1 cellular context compared by ENCODE assay signal in the genomic region with DNA sequence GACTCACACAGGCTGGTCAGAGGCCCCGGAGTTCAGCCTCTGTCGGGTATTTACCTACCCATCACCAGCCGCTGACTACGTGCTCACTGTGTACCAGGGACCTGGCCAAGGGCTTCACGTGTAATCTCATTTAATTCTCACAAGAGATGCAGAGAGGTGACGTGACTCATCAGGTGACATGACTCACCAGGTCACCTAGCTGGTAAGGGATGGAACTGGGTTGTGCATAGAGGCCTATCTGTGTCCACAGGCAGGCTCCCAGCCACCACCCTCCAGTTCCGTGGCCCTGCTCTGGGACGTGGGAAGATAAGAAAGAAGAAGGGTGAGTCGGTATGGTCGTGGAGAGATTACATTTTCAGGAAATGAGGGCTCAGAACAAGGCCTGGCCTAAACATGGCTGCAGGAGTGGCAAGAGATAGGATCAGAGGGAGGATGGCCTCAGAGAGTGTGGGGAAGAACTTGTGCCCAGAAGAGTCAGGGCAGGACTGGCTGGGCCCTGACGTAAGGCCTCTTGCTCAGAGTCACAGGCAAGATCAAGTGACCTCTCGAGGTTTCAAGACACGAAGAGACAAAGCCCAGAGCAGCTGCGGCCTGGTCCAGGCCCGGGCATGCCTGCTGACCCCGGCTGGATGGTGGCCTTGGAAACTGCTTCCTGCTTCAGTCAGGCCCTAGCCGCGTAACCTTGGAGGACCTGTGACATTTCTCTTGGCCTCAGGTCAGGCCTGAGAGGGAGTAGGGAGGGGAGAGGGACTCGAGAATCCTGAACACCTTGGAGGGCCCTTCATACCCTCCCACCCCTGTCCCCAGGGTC.
TF ChIP-seq lines count a peak whose summit lies in the region.

No MANE protein-coding gene starts in this region.

TF ChIP-seq in K562, 482 proteins besides CTCF, POLR2A, EP300 and RAD21 (continued from another document and continues in another):
- TF ChIP-seq, protein P1, sequence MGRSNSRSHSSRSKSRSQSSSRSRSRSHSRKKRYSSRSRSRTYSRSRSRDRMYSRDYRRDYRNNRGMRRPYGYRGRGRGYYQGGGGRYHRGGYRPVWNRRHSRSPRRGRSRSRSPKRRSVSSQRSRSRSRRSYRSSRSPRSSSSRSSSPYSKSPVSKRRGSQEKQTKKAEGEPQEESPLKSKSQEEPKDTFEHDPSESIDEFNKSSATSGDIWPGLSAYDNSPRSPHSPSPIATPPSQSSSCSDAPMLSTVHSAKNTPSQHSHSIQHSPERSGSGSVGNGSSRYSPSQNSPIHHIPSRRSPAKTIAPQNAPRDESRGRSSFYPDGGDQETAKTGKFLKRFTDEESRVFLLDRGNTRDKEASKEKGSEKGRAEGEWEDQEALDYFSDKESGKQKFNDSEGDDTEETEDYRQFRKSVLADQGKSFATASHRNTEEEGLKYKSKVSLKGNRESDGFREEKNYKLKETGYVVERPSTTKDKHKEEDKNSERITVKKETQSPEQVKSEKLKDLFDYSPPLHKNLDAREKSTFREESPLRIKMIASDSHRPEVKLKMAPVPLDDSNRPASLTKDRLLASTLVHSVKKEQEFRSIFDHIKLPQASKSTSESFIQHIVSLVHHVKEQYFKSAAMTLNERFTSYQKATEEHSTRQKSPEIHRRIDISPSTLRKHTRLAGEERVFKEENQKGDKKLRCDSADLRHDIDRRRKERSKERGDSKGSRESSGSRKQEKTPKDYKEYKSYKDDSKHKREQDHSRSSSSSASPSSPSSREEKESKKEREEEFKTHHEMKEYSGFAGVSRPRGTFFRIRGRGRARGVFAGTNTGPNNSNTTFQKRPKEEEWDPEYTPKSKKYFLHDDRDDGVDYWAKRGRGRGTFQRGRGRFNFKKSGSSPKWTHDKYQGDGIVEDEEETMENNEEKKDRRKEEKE (IDR thresholded peaks at IDR 0.05; ENCODE audit: borderline replicate concordance in 1 of 2, control insufficient read depth in 1 of 2, low read depth in 2 of 2, low read length in 1 of 2) = 0 out of 4 replicates have a peak, but pooled peaks of 1 of the 2 experiments have one; percentile 76
- TF ChIP-seq NRF1 (conservative IDR thresholded peaks at IDR 0.05 in 1 of 2, IDR thresholded peaks at IDR 0.05 in 1 of 2) (peak; percentile 57 to 69), MTF1 (CRISPR knock-in tag; IDR thresholded peaks at IDR 0.05; ENCODE audit: borderline replicate concordance) (peak; percentile 84), ZNF77 (CRISPR knock-in tag; IDR thresholded peaks at IDR 0.05) (no peak), SMC3 (conservative IDR thresholded peaks at IDR 0.05; ENCODE audit: insufficient read depth, low read depth, low read length) (no peak), ZNF3 (CRISPR knock-in tag; IDR thresholded peaks at IDR 0.05) (no peak), TARDBP (IDR thresholded peaks at IDR 0.05) (peak; percentile 97), RBM22 (IDR thresholded peaks at IDR 0.05; ENCODE audit: low read depth, low read length, poor library complexity, severe bottlenecking) (no peak), BRD9 (IDR thresholded peaks at IDR 0.05; ENCODE audit: low read depth, partially characterized antibody) (peak; percentile 91), TBL1XR1 (IDR thresholded peaks at IDR 0.05; ENCODE audit: low read length in 2 of 2) (peak; percentile 93 to 96; a peak in 3 of 4 replicates), SRF (CRISPR knock-in tag; IDR thresholded peaks at IDR 0.05) (peak in 1 of 2 experiments; percentile 10; a peak in 1 of 4 replicates), HDAC1 (IDR thresholded peaks at IDR 0.05) (peak; percentile 79 to 98), RFX5 (IDR thresholded peaks at IDR 0.05; ENCODE audit: low read depth, low read length) (no peak), ZSCAN29 (IDR thresholded peaks at IDR 0.05) (no peak), DMBX1 (CRISPR knock-in tag; IDR thresholded peaks at IDR 0.05; ENCODE audit: borderline replicate concordance) (peak; percentile 99), SREBF1 (IDR thresholded peaks at IDR 0.05; ENCODE audit: borderline replicate concordance, low read depth, low read length) (no peak; the same call in 1 of the 2 replicates), OTX1 (CRISPR knock-in tag; IDR thresholded peaks at IDR 0.05) (peak; percentile 99), NR1H2 (CRISPR knock-in tag; IDR thresholded peaks at IDR 0.05) (no peak), BRCA1 (IDR thresholded peaks at IDR 0.05) (no peak), BRCA1 (CRISPR knock-in tag; IDR thresholded peaks at IDR 0.05) (no peak), MCM7 (IDR thresholded peaks at IDR 0.05) (no peak), PRMT5 (CRISPR knock-in tag; IDR thresholded peaks at IDR 0.05) (no peak)
- TF ChIP-seq, protein P2, sequence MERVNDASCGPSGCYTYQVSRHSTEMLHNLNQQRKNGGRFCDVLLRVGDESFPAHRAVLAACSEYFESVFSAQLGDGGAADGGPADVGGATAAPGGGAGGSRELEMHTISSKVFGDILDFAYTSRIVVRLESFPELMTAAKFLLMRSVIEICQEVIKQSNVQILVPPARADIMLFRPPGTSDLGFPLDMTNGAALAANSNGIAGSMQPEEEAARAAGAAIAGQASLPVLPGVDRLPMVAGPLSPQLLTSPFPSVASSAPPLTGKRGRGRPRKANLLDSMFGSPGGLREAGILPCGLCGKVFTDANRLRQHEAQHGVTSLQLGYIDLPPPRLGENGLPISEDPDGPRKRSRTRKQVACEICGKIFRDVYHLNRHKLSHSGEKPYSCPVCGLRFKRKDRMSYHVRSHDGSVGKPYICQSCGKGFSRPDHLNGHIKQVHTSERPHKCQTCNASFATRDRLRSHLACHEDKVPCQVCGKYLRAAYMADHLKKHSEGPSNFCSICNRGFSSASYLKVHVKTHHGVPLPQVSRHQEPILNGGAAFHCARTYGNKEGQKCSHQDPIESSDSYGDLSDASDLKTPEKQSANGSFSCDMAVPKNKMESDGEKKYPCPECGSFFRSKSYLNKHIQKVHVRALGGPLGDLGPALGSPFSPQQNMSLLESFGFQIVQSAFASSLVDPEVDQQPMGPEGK (CRISPR knock-in tag; IDR thresholded peaks at IDR 0.05; ENCODE audit: borderline replicate concordance) = peak; percentile 93; the same call in 1 of the 2 replicates
- TF ChIP-seq, protein P3, sequence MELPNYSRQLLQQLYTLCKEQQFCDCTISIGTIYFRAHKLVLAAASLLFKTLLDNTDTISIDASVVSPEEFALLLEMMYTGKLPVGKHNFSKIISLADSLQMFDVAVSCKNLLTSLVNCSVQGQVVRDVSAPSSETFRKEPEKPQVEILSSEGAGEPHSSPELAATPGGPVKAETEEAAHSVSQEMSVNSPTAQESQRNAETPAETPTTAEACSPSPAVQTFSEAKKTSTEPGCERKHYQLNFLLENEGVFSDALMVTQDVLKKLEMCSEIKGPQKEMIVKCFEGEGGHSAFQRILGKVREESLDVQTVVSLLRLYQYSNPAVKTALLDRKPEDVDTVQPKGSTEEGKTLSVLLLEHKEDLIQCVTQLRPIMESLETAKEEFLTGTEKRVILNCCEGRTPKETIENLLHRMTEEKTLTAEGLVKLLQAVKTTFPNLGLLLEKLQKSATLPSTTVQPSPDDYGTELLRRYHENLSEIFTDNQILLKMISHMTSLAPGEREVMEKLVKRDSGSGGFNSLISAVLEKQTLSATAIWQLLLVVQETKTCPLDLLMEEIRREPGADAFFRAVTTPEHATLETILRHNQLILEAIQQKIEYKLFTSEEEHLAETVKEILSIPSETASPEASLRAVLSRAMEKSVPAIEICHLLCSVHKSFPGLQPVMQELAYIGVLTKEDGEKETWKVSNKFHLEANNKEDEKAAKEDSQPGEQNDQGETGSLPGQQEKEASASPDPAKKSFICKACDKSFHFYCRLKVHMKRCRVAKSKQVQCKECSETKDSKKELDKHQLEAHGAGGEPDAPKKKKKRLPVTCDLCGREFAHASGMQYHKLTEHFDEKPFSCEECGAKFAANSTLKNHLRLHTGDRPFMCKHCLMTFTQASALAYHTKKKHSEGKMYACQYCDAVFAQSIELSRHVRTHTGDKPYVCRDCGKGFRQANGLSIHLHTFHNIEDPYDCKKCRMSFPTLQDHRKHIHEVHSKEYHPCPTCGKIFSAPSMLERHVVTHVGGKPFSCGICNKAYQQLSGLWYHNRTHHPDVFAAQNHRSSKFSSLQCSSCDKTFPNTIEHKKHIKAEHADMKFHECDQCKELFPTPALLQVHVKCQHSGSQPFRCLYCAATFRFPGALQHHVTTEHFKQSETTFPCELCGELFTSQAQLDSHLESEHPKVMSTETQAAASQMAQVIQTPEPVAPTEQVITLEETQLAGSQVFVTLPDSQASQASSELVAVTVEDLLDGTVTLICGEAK (IDR thresholded peaks at IDR 0.05) = no peak; the same call in 1 of the 2 replicates
- TF ChIP-seq, protein P3 (CRISPR knock-in tag; IDR thresholded peaks at IDR 0.05) = no peak
- TF ChIP-seq, protein P4, sequence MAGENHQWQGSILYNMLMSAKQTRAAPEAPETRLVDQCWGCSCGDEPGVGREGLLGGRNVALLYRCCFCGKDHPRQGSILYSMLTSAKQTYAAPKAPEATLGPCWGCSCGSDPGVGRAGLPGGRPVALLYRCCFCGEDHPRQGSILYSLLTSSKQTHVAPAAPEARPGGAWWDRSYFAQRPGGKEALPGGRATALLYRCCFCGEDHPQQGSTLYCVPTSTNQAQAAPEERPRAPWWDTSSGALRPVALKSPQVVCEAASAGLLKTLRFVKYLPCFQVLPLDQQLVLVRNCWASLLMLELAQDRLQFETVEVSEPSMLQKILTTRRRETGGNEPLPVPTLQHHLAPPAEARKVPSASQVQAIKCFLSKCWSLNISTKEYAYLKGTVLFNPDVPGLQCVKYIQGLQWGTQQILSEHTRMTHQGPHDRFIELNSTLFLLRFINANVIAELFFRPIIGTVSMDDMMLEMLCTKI (IDR thresholded peaks at IDR 0.05; ENCODE audit: partially characterized antibody) = no peak
- TF ChIP-seq, protein P5, sequence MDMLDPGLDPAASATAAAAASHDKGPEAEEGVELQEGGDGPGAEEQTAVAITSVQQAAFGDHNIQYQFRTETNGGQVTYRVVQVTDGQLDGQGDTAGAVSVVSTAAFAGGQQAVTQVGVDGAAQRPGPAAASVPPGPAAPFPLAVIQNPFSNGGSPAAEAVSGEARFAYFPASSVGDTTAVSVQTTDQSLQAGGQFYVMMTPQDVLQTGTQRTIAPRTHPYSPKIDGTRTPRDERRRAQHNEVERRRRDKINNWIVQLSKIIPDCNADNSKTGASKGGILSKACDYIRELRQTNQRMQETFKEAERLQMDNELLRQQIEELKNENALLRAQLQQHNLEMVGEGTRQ (CRISPR knock-in tag; IDR thresholded peaks at IDR 0.05) = no peak; the same call in 1 of the 2 replicates
- TF ChIP-seq, protein P6, sequence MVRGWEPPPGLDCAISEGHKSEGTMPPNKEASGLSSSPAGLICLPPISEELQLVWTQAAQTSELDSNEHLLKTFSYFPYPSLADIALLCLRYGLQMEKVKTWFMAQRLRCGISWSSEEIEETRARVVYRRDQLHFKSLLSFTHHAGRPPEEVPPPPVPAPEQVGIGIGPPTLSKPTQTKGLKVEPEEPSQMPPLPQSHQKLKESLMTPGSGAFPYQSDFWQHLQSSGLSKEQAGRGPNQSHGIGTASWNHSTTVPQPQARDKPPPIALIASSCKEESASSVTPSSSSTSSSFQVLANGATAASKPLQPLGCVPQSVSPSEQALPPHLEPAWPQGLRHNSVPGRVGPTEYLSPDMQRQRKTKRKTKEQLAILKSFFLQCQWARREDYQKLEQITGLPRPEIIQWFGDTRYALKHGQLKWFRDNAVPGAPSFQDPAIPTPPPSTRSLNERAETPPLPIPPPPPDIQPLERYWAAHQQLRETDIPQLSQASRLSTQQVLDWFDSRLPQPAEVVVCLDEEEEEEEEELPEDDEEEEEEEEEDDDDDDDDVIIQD (CRISPR knock-in tag; IDR thresholded peaks at IDR 0.05) = peak; percentile 94; the same call in 1 of the 2 replicates
- TF ChIP-seq, protein P7, sequence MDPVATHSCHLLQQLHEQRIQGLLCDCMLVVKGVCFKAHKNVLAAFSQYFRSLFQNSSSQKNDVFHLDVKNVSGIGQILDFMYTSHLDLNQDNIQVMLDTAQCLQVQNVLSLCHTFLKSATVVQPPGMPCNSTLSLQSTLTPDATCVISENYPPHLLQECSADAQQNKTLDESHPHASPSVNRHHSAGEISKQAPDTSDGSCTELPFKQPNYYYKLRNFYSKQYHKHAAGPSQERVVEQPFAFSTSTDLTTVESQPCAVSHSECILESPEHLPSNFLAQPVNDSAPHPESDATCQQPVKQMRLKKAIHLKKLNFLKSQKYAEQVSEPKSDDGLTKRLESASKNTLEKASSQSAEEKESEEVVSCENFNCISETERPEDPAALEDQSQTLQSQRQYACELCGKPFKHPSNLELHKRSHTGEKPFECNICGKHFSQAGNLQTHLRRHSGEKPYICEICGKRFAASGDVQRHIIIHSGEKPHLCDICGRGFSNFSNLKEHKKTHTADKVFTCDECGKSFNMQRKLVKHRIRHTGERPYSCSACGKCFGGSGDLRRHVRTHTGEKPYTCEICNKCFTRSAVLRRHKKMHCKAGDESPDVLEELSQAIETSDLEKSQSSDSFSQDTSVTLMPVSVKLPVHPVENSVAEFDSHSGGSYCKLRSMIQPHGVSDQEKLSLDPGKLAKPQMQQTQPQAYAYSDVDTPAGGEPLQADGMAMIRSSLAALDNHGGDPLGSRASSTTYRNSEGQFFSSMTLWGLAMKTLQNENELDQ (CRISPR knock-in tag; IDR thresholded peaks at IDR 0.05; ENCODE audit: borderline replicate concordance) = no peak
- TF ChIP-seq, protein P8, sequence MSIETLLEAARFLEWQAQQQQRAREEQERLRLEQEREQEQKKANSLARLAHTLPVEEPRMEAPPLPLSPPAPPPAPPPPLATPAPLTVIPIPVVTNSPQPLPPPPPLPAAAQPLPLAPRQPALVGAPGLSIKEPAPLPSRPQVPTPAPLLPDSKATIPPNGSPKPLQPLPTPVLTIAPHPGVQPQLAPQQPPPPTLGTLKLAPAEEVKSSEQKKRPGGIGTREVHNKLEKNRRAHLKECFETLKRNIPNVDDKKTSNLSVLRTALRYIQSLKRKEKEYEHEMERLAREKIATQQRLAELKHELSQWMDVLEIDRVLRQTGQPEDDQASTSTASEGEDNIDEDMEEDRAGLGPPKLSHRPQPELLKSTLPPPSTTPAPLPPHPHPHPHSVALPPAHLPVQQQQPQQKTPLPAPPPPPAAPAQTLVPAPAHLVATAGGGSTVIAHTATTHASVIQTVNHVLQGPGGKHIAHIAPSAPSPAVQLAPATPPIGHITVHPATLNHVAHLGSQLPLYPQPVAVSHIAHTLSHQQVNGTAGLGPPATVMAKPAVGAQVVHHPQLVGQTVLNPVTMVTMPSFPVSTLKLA (conservative IDR thresholded peaks at IDR 0.05) = peak; percentile 68 to 91
